Comparison of ENCODE assay signal across 8 cellular contexts in the genomic region with DNA sequence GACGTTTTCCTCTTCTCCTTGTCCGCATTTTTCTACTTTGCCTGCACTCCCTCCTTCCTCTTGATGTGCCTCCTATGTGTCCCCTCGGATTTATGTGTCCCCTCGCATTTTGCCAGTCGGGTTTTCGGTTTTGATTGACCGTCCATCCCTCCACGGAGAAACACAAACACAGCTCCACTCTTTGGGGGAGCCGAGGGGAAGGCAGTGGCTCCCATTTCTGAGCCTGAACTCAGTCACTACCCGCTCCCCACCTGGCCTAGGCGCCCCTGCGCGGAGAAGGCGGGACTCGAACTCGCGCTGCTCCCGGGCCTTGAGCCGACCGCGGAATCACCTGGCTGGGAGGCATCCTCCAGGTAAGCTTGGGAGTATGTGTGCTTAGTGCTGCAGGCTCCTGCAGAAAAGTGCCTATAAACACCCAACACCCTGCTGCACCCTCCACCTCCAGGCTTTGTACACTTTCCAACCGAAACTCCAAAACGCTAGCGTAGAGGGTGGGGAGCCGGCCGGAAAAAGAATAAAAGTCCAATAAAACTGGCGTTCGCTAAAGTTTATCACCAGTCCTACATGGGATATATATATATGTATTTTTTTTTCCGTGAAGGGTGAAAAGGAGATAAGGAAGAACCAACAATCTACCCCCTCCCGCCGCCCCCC. TPM values are rescaled to one million over a fixed set of nuclear protein-coding genes. Genes with fewer than 3 reads are reported as not detected.
A peak's percentile ranks its signal among the peaks of the same experiment; 100 is the strongest.
DNase-seq lines count a peak whose midpoint lies in the region; ATAC-seq, FAIRE-seq and TF ChIP-seq lines count a peak whose summit lies in the region.

No MANE protein-coding gene starts in this region.

- H3K27me3 ChIP-seq in MM.1S (replicated peaks; ENCODE audit: insufficient read depth, low read length): peaks cover 38% of the 10 kb centered on the region
- H3K27me3 ChIP-seq in HepG2 (ENCODE audit: control insufficient read depth in 1 of 2, insufficient read depth in 2 of 2, low read length in 2 of 2): peaks cover 29 to 76% of the 10 kb centered on the region in 2 experiments

- no peak for FAIRE-seq in HepG2 (lab: Jason Lieb, UNC)

- no peak for TF ChIP-seq EP300 in HepG2 (IDR thresholded peaks at IDR 0.05; ENCODE audit: low read depth in 2 of 2, low read length in 2 of 2)
- TF ChIP-seq EP300 in HepG2 (CRISPR knock-in tag; IDR thresholded peaks at IDR 0.05; ENCODE audit: borderline replicate concordance): no peak

- intact Hi-C loops in HepG2 (cut with micrococcal nuclease; ENCODE audit: unreplicated experiment): no loop called here

- H3K9me3 ChIP-seq in MM.1S (replicated peaks; ENCODE audit: insufficient read depth, low read length) (no peaks in the 10 kb centered on the region), HepG2 (ENCODE audit: low read length) (no peaks in the 10 kb centered on the region)

- H3K36me3 ChIP-seq in MM.1S (replicated peaks; ENCODE audit: insufficient read depth, low read length) (no peaks in the 10 kb centered on the region), HepG2 (replicated peaks in 1 of 2; ENCODE audit: control insufficient read depth in 1 of 2, insufficient read depth in 2 of 2, low read length in 2 of 2) (no peaks in the 10 kb centered on the region)

- no peaks in the 10 kb centered on the region for H3K9me2 ChIP-seq in MM.1S (replicated peaks; ENCODE audit: insufficient read depth, low read length)

- H3K4me3 ChIP-seq in MM.1S (ENCODE audit: low read length) (peak overlapping the region; percentile 59), HepG2 (replicated peaks in 1 of 3; ENCODE audit: insufficient read depth in 1 of 3, low read depth in 2 of 3, low read length in 3 of 3) (peak overlapping the region in 1 of 3 experiments; percentile 10; a peak in 1 of 6 replicates)

- no peak for TF ChIP-seq POLR2A in HepG2 (IDR thresholded peaks at IDR 0.05; ENCODE audit: insufficient read depth in 1 of 2, low read depth in 2 of 2, low read length in 2 of 2)

- H3F3A ChIP-seq in MM.1S (ENCODE audit: insufficient read depth, low read length): peaks cover 45% of the 10 kb centered on the region

- TF ChIP-seq CTCF in MM.1S (IDR thresholded peaks at IDR 0.05; ENCODE audit: low read length): no peak
- TF ChIP-seq CTCF in HepG2 (CRISPR knock-in tag; IDR thresholded peaks at IDR 0.05): no peak

- WGBS in HepG2 (ENCODE audit: low lambda C conversion rate): 14% methylated on average over 30 of the region's 31 CpGs

- CTCF ChIA-PET in HepG2 (lab: Yijun Ruan, JAX; ENCODE audit: low intra/inter-chr PET ratio, low total read pairs): no interaction called here

- TF ChIP-seq RAD21 in HepG2 (CRISPR knock-in tag; IDR thresholded peaks at IDR 0.05): no peak

- H3K27ac ChIP-seq in MM.1S (ENCODE audit: low read length) (peak overlapping the region; percentile 98), HepG2 (ENCODE audit: extremely low read length, insufficient read depth, low read length) (no peak overlapping the region)

- BruUV-seq in HepG2 (replicated peaks; lab: Mats Ljungman, UMichigan): no TSS peak

- H3K79me2 ChIP-seq in MM.1S (ENCODE audit: low read length) (peaks cover 24% of the 10 kb centered on the region), HepG2 (ENCODE audit: insufficient read depth, low read length) (no peaks in the 10 kb centered on the region)

- peaks cover 14% of the 10 kb centered on the region for H3K4me1 ChIP-seq in MM.1S (ENCODE audit: low read length)
- peaks cover 48% of the 10 kb centered on the region for H3K4me1 ChIP-seq in HepG2 (ENCODE audit: insufficient read depth, low read length)

- H3K4me2 ChIP-seq in MM.1S (ENCODE audit: low read depth, low read length) (peak overlapping the region; percentile 99), HepG2 (ENCODE audit: low read depth, low read length) (peak overlapping the region; percentile 27; the same call in 1 of the 2 replicates)

- H2AFZ ChIP-seq in MM.1S (ENCODE audit: low read length) (0 out of 2 replicates have a peak overlapping the region, but pooled peaks have one; percentile 8), HepG2 (ENCODE audit: low read length) (no peak overlapping the region)

- no peak for ATAC-seq in HepG2
- ATAC-seq in GM18909 (IDR thresholded peaks at IDR 0.05; ENCODE audit: poor library complexity, unreplicated experiment): no peak

- in situ Hi-C loops in HepG2 (cut with HindIII; ENCODE audit: extremely low pct_ligation_motif_present, low pct_unique_long_range_greater_than_20kb): loop anchor here (10.0 kb wide), 1 partner anchor 965 kb away; no protein-coding TSS in a partner anchor

- no peaks in the 10 kb centered on the region for H4K20me1 ChIP-seq in MM.1S (ENCODE audit: insufficient read depth, low read length)
- no peaks in the 10 kb centered on the region; the same call in 1 of the 2 replicates for H4K20me1 ChIP-seq in HepG2 (ENCODE audit: insufficient read depth, low read length)

- H3K9ac ChIP-seq in MM.1S (ENCODE audit: low read length): peak overlapping the region; percentile 89
- H3K9ac ChIP-seq in HepG2 (ENCODE audit: insufficient read depth, low read depth, low read length): no peak overlapping the region

- peak; percentile 45 for DNase-seq in MM.1S
- peak; percentile 56 for DNase-seq in activated naive CD4-positive, alpha-beta T cell treated with Interleukin-2 at 50 U/mL for 16 hours
- DNase-seq in HepG2 (ENCODE audit: low spot score): no peak
- DNase-seq in stimulated activated naive CD4-positive, alpha-beta T cell (lab: John Stamatoyannopoulos, UW): peak in 4 of 6 experiments; percentile 10 to 70 (median 42)
- no peak for DNase-seq in GOT3 (lab: John Stamatoyannopoulos, UW)
- DNase-seq in NCI-H2107 (lab: John Stamatoyannopoulos, UW): no peak
- no peak for DNase-seq in iPS-NIHi7 (ENCODE audit: extremely low spot score)

- POLR2A ChIA-PET in HepG2 (lab: Yijun Ruan, JAX): no interaction called here

TF ChIP-seq in HepG2, 621 proteins besides CTCF, POLR2A, EP300 and RAD21:
- peak; percentile 45 for TF ChIP-seq EZH2 (conservative IDR thresholded peaks at IDR 0.05; ENCODE audit: low read depth, low read length)
- no peak for TF ChIP-seq SATB2 (CRISPR knock-in tag; IDR thresholded peaks at IDR 0.05)
TF ChIP-seq in HepG2: peak in this region for 1.

RNA-seq across cellular contexts. Expression of a gene that starts 3.4 kb away (rescaled TPM):
- 1.1 and 1.4 TPM in 2 replicates for total RNA-seq in HepG2 (2016; rRNA removed; fragmentation: Illumina TruSeq; extraction: Trizol)
- total RNA-seq in HepG2 (2016; cell fraction: cytosol; rRNA removed; fragmentation: Illumina TruSeq; extraction: Trizol; ENCODE audit: low read depth): 0.09 and 0.20 TPM in 2 replicates
- total RNA-seq in HepG2 (2016; cell fraction: insoluble cytoplasmic fraction; rRNA removed; fragmentation: Illumina TruSeq; extraction: Trizol): 1.1 and 1.3 TPM in 2 replicates
- total RNA-seq in HepG2 (2016; cell fraction: membrane; rRNA removed; fragmentation: Illumina TruSeq; extraction: Trizol): 0.28 and 0.34 TPM in 2 replicates
- 1.3 and 1.4 TPM in 2 replicates for total RNA-seq in HepG2 (2016; cell fraction: nucleus; rRNA removed; fragmentation: Illumina TruSeq; extraction: Trizol)
- polyA plus RNA-seq in HepG2 (2011; rRNA removed): 0.61 and 0.90 TPM in 2 replicates
- polyA plus RNA-seq in HepG2 (2011; cell fraction: cytosol; rRNA removed): 0.34 and 0.68 TPM in 2 replicates
- polyA plus RNA-seq in HepG2 (2011; cell fraction: nucleus; rRNA removed): 1.3 and 1.6 TPM in 2 replicates
- polyA plus RNA-seq in HepG2 (2012): 0.36 and 0.44 TPM in 2 replicates
- 0.06 and 0.07 TPM in 2 replicates for polyA plus RNA-seq in HepG2 (2016; cell fraction: cytosol; fragmentation: Illumina TruSeq; extraction: Trizol; ENCODE audit: low read depth)
- 0.34 and 0.55 TPM in 2 replicates for polyA plus RNA-seq in HepG2 (2016; cell fraction: insoluble cytoplasmic fraction; fragmentation: Illumina TruSeq; extraction: Trizol; ENCODE audit: low read depth)
- 0.05 and 0.07 TPM in 2 replicates for polyA plus RNA-seq in HepG2 (2016; cell fraction: membrane; fragmentation: Illumina TruSeq; extraction: Trizol; ENCODE audit: low read depth)
- 0.85 and 1.2 TPM in 2 replicates for polyA plus RNA-seq in HepG2 (2016; cell fraction: nucleus; fragmentation: Illumina TruSeq; extraction: Trizol; ENCODE audit: insufficient read depth, low read depth)
- 2.3 and 2.5 TPM in 2 replicates for polyA minus RNA-seq in HepG2 (2011; rRNA and poly(A)+ RNA removed; ENCODE audit: low replicate concordance)
- polyA minus RNA-seq in HepG2 (2011; cell fraction: cytosol; rRNA and poly(A)+ RNA removed): 1.4 and 2.3 TPM in 2 replicates
- 1.3 and 2.0 TPM in 2 replicates for polyA minus RNA-seq in HepG2 (2011; cell fraction: nucleus; rRNA and poly(A)+ RNA removed)

RNA-seq across cellular contexts. Expression of a gene that starts 50.9 kb away (rescaled TPM):
- 21.8 and 41.3 TPM in 2 replicates for total RNA-seq in HepG2 (2016; rRNA removed; fragmentation: Illumina TruSeq; extraction: Trizol)
- 3.2 and 3.9 TPM in 2 replicates for total RNA-seq in HepG2 (2016; cell fraction: cytosol; rRNA removed; fragmentation: Illumina TruSeq; extraction: Trizol; ENCODE audit: low read depth)
- total RNA-seq in HepG2 (2016; cell fraction: insoluble cytoplasmic fraction; rRNA removed; fragmentation: Illumina TruSeq; extraction: Trizol): 19.7 and 41.8 TPM in 2 replicates
- 7.2 and 8.4 TPM in 2 replicates for total RNA-seq in HepG2 (2016; cell fraction: membrane; rRNA removed; fragmentation: Illumina TruSeq; extraction: Trizol)
- total RNA-seq in HepG2 (2016; cell fraction: nucleus; rRNA removed; fragmentation: Illumina TruSeq; extraction: Trizol): 8.8 and 9.1 TPM in 2 replicates
- polyA plus RNA-seq in HepG2 (2011; rRNA removed): 2.6 and 3.2 TPM in 2 replicates
- polyA plus RNA-seq in HepG2 (2011; cell fraction: cytosol; rRNA removed): 1.2 and 2.6 TPM in 2 replicates
- 0.39 and 0.83 TPM in 2 replicates for polyA plus RNA-seq in HepG2 (2011; cell fraction: nucleus; rRNA removed)
- 3.9 and 5.6 TPM in 2 replicates for polyA plus RNA-seq in HepG2 (2012)
- polyA plus RNA-seq in HepG2 (2016; cell fraction: cytosol; fragmentation: Illumina TruSeq; extraction: Trizol; ENCODE audit: low read depth): 3.0 and 3.7 TPM in 2 replicates
- polyA plus RNA-seq in HepG2 (2016; cell fraction: insoluble cytoplasmic fraction; fragmentation: Illumina TruSeq; extraction: Trizol; ENCODE audit: low read depth): 43.8 and 46.1 TPM in 2 replicates
- polyA plus RNA-seq in HepG2 (2016; cell fraction: membrane; fragmentation: Illumina TruSeq; extraction: Trizol; ENCODE audit: low read depth): 5.4 and 6.3 TPM in 2 replicates
- polyA plus RNA-seq in HepG2 (2016; cell fraction: nucleus; fragmentation: Illumina TruSeq; extraction: Trizol; ENCODE audit: insufficient read depth, low read depth): 14.8 and 16.6 TPM in 2 replicates
- polyA minus RNA-seq in HepG2 (2011; rRNA and poly(A)+ RNA removed; ENCODE audit: low replicate concordance): 0.30 and 1.3 TPM in 2 replicates
- 2.0 and 2.2 TPM in 2 replicates for polyA minus RNA-seq in HepG2 (2011; cell fraction: cytosol; rRNA and poly(A)+ RNA removed)
- polyA minus RNA-seq in HepG2 (2011; cell fraction: nucleus; rRNA and poly(A)+ RNA removed): 1.9 and 2.7 TPM in 2 replicates

Comparison
In these comparisons a context has a peak if more than half of its experiments do, and no peak if none do; other contexts are left out.
1. DNase-seq: peak in MM.1S (single experiment), activated naive CD4-positive, alpha-beta T cell treated with Interleukin-2 at 50 U/mL for 16 hours (single experiment) and stimulated activated naive CD4-positive, alpha-beta T cell (4 of 6); none in HepG2 (single experiment), GOT3 (single experiment), NCI-H2107 (single experiment) and iPS-NIHi7 (single experiment).